In genomic region chr1:30893776-30894507, GRCh38 we compare ENCODE assay signal across 2 cellular contexts.
TF ChIP-seq lines count a peak whose summit lies in the region.

No MANE protein-coding gene starts in this region.

TF ChIP-seq in GM12878, 131 proteins besides CTCF, POLR2A, EP300 and RAD21 (continued from another document):
- TF ChIP-seq RFX5 (IDR thresholded peaks at IDR 0.05; ENCODE audit: low read depth, low read length) (no peak), RELB (IDR thresholded peaks at IDR 0.05; ENCODE audit: low read depth) (no peak), TAF1 (IDR thresholded peaks at IDR 0.05; ENCODE audit: borderline replicate concordance, low read depth, low read length) (no peak), FOXM1 (IDR thresholded peaks at IDR 0.05; ENCODE audit: low read depth, low read length) (no peak), ETV6 (conservative IDR thresholded peaks at IDR 0.05 in 1 of 2, IDR thresholded peaks at IDR 0.05 in 1 of 2; ENCODE audit: borderline replicate concordance in 1 of 2, low read depth in 1 of 2) (no peak)

TF ChIP-seq in SK-N-SH treated with all-trans-retinoic acid at 6 μM for 48 hours, 23 proteins besides CTCF, POLR2A, EP300 and RAD21 (continued from another document):
- TF ChIP-seq PATZ1 (CRISPR knock-in tag; IDR thresholded peaks at IDR 0.05; ENCODE audit: borderline replicate concordance) (no peak), OSR1 (CRISPR knock-in tag; IDR thresholded peaks at IDR 0.05) (no peak), ZNF70 (CRISPR knock-in tag; IDR thresholded peaks at IDR 0.05) (no peak), ZFP30 (CRISPR knock-in tag; IDR thresholded peaks at IDR 0.05) (no peak), CSRNP3 (CRISPR knock-in tag; IDR thresholded peaks at IDR 0.05) (no peak), POU6F1 (CRISPR knock-in tag; IDR thresholded peaks at IDR 0.05; ENCODE audit: borderline replicate concordance, low read depth) (no peak), CSDC2 (CRISPR knock-in tag; IDR thresholded peaks at IDR 0.05) (no peak), ESRRG (CRISPR knock-in tag; IDR thresholded peaks at IDR 0.05) (no peak), ZC3H10 (CRISPR knock-in tag; IDR thresholded peaks at IDR 0.05) (no peak)
